12 cellular contexts compared by ENCODE assay signal in the genomic region with DNA sequence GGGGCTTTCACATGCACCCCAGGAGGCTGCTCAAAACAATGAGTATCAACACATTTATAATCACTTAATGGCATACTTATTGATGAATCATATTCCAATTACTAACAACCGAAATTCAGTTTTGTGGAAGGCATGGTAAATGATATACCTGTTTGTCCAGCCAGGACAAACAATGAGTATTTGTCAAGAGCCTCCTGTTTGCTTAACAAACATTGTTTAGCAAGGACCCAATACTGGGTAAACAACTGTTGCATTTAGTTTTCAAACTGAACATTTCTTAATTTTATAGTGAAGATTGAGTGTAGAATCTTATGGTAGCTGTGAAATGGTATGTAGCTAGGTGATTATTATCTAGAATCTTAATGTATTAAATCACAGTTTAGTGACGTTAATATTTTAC.
"Had no signal": no experiment of that assay in that cellular context is flagged by ENCODE, and none has a peak within 500 bp of the region (broad histone marks: within the 10 kb centered on the region; RNA-seq: fewer than 3 reads in every experiment).

No MANE protein-coding gene starts in this region.

- ATAC-seq: naive thymus-derived CD8-positive, alpha-beta T cell had no signal

- FAIRE-seq: kidney had no signal

- DNase-seq: activated CD4-positive, alpha-beta T cell treated with anti-CD3 and anti-CD28 coated beads for 1 hour; activated CD4-positive, alpha-beta T cell treated with anti-CD3 and anti-CD28 coated beads, Interleukin-2, amount 50 U/mL, for 48 hours; activated gamma-delta T cell; activated naive CD8-positive, alpha-beta T cell treated with anti-CD3 and anti-CD28 coated beads for 36 hours; activated T-cell treated with anti-CD3 and anti-CD28 coated beads, Interleukin-2, amount 50 U/mL, for 48 hours; anterior cingulate cortex; dermis blood vessel endothelial cell; erythroblast; kidney; lower lobe of right lung; naive thymus-derived CD8-positive, alpha-beta T cell; thyroid gland had no signal
